In the genomic region with DNA sequence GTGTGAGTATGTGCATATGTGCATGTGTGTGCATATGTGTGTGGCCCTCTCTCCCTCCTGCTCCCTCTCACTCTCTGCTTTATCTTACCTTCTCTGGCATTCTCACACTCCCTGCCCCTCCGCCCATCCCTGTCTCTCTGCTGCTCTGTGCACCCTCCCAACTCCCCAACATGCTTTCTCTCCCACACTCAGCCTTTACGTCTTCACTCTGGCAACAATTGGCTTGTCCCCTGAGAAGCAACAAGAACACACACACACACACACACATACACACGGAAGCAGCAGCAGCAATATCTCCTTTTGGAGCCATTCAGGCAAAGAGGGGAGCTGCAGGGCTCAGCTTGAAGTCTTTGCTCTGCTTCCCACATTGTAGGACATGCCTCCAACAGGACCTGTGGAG, we compare ENCODE assay signal across 26 cellular contexts. TPM values are rescaled to one million over a fixed set of nuclear protein-coding genes. Genes with fewer than 3 reads are reported as not detected.
DNase-seq lines count a peak whose midpoint lies in the region; ATAC-seq and TF ChIP-seq lines count a peak whose summit lies in the region.
"Had no signal": no experiment of that assay in that cellular context is flagged by ENCODE, and none has a peak within 500 bp of the region (broad histone marks: within the 10 kb centered on the region; RNA-seq: fewer than 3 reads in every experiment).

No MANE protein-coding gene starts in this region.

- H2BK120ac ChIP-seq in H9 (ENCODE audit: low read depth, low read length, poor library complexity, severe bottlenecking), result no peak overlapping the region

- no peaks in the 10 kb centered on the region for H3K36me3 ChIP-seq in smooth muscle cell (ENCODE audit: low read depth)
- H3K36me3 ChIP-seq: BE2C, MG63 had no signal

- no peak overlapping the region for H3T11ph ChIP-seq in H9 (ENCODE audit: low read length)

- no peaks in the 10 kb centered on the region; the same call in 1 of the 2 replicates for H3K27me3 Mint-ChIP-seq in H9 (ENCODE audit: low read depth)

- H3K4me1 ChIP-seq in H9 (ENCODE audit: insufficient read depth, low read length) (peaks cover 5% of the 10 kb centered on the region; the same call in 1 of the 2 replicates), smooth muscle cell (ENCODE audit: low read depth) (no peaks in the 10 kb centered on the region)
- H3K4me1 ChIP-seq: BE2C had no signal

- no peak overlapping the region for H3K23ac ChIP-seq in H9 (ENCODE audit: insufficient read length, low read depth, low read length)

- no peak overlapping the region for H2BK20ac ChIP-seq in H9 (ENCODE audit: low read depth, low read length, poor library complexity, severe bottlenecking)

- H2AFZ ChIP-seq in H9 (ENCODE audit: low read length) (no peak overlapping the region), smooth muscle cell (ENCODE audit: low read depth) (no peak overlapping the region)
- H2AFZ ChIP-seq: GM23248, PC-9 had no signal

- DNase-seq in H9 (peak; percentile 21), coronary artery (ENCODE audit: low spot score) (peak; percentile 50), mesenteric fat pad (ENCODE audit: low spot score) (peak; percentile 51), putamen (ENCODE audit: low spot score) (peak; percentile 29), AG20443 (ENCODE audit: low spot score) (no peak), smooth muscle cell (lab: John Stamatoyannopoulos, UW; ENCODE audit: unreplicated experiment) (no peak)
- DNase-seq: BE2C; Calu3; CD8-positive, alpha-beta memory T cell; GM23248; HCEC 1CT; IMR-90; KG1; MG63; NCI-H1105 treated with DMSO at 0.1 percent for 48 hours; NCI-H146; NCI-H1930; NCI-H446; NCI-H524 treated with DMSO at 0.1 percent for 48 hours; NCI-H82; PC-9; RPMI8226; SHP77 had no signal

- no peak overlapping the region for H3K56ac ChIP-seq in H9 (ENCODE audit: insufficient read length, low read depth, low read length)

- H3K9me3 ChIP-seq in H9 (ENCODE audit: control insufficient read depth, low read depth, low read length) (no peaks in the 10 kb centered on the region), smooth muscle cell (replicated peaks; ENCODE audit: low read depth) (no peaks in the 10 kb centered on the region)
- H3K9me3 ChIP-seq: BE2C, MG63 had no signal

- H2BK12ac ChIP-seq in H9 (ENCODE audit: insufficient read length, low read depth, low read length), result no peak overlapping the region

- no CpG with 5 or more reads among the region's 3 CpGs for WGBS in H9 (ENCODE audit: extremely low coverage, insufficient read length, low lambda C conversion rate)
- WGBS in smooth muscle cell (ENCODE audit: low lambda C conversion rate), result 70% methylated on average over 3 of the region's 3 CpGs

- no peak overlapping the region for H3K4ac ChIP-seq in H9 (ENCODE audit: low read depth, low read length)

- H3K79me2 ChIP-seq in H9 (ENCODE audit: insufficient read depth, low read length), result no peaks in the 10 kb centered on the region
- no peaks in the 10 kb centered on the region for H3K79me2 ChIP-seq in smooth muscle cell (ENCODE audit: low read depth)

- H3K4me1 Mint-ChIP-seq in H9, result peaks cover 18 to 25% of the 10 kb centered on the region in 2 experiments
- H3K4me1 Mint-ChIP-seq: CD14-positive monocyte; CD8-positive, alpha-beta memory T cell had no signal

- ATAC-seq in HG03097 (IDR thresholded peaks at IDR 0.05; ENCODE audit: low FRiP score, unreplicated experiment), result no peak

- no peak overlapping the region for H4K91ac ChIP-seq in H9 (ENCODE audit: insufficient read length, low read depth, low read length)

- no peak overlapping the region for H4K5ac ChIP-seq in H9 (ENCODE audit: insufficient read length, low read depth, low read length)

- H3K4me3 Mint-ChIP-seq in H9, result no peak overlapping the region
- H3K4me3 Mint-ChIP-seq: CD14-positive monocyte; CD8-positive, alpha-beta memory T cell had no signal

- H3K27ac ChIP-seq in H9 (ENCODE audit: insufficient read length, low read depth, low read length) (no peak overlapping the region), coronary artery (no peak overlapping the region), smooth muscle cell (ENCODE audit: low read depth) (no peak overlapping the region)
- H3K27ac ChIP-seq: 22Rv1, GM23248, PC-9 had no signal

- H3K4me3 ChIP-seq in coronary artery, result no peak overlapping the region
- H3K4me3 ChIP-seq in smooth muscle cell, result no peak overlapping the region
- H3K4me3 ChIP-seq: GM23248, MG63, PC-9 had no signal

- H3K4me2 ChIP-seq in H9 (ENCODE audit: insufficient read depth, insufficient read length, low read length) (no peak overlapping the region), smooth muscle cell (no peak overlapping the region)
- H3K4me2 ChIP-seq: PC-9 had no signal

- no peaks in the 10 kb centered on the region for H3K79me1 ChIP-seq in H9 (ENCODE audit: insufficient read depth, low read depth, low read length, poor library complexity, severe bottlenecking)

- no peak overlapping the region for H3K14ac ChIP-seq in H9 (ENCODE audit: insufficient read depth, low read length)

- no peak overlapping the region for H3K27ac Mint-ChIP-seq in H9
- H3K27ac Mint-ChIP-seq: CD14-positive monocyte; CD8-positive, alpha-beta memory T cell had no signal

- H4K20me1 ChIP-seq in H9 (ENCODE audit: control insufficient read depth, insufficient read depth, insufficient read length) (peaks cover 2% of the 10 kb centered on the region), smooth muscle cell (ENCODE audit: low read depth) (no peaks in the 10 kb centered on the region)

- H2AK5ac ChIP-seq in H9 (ENCODE audit: insufficient read length, low read length), result no peak overlapping the region

- no peaks in the 10 kb centered on the region for H3F3A ChIP-seq in smooth muscle cell (ENCODE audit: low read depth)

- H3K27me3 ChIP-seq in H9 (ENCODE audit: insufficient read depth, low read length), result no peaks in the 10 kb centered on the region
- H3K27me3 ChIP-seq in smooth muscle cell (ENCODE audit: low read depth), result no peaks in the 10 kb centered on the region
- H3K27me3 ChIP-seq: BE2C, MG63 had no signal

- no peak for TF ChIP-seq CTCF in H9 (conservative IDR thresholded peaks at IDR 0.05)
- TF ChIP-seq CTCF in coronary artery (IDR thresholded peaks at IDR 0.05), result no peak
- no peak for TF ChIP-seq CTCF in smooth muscle cell (IDR thresholded peaks at IDR 0.05; ENCODE audit: borderline replicate concordance, insufficient read depth, poor library complexity, severe bottlenecking)

- H3K9ac ChIP-seq in H9 (ENCODE audit: extremely low read depth, insufficient read length, low read length) (no peak overlapping the region), smooth muscle cell (ENCODE audit: low read depth) (no peak overlapping the region)
- H3K9ac ChIP-seq: GM23248 had no signal

- no peak overlapping the region for H4K8ac ChIP-seq in H9 (replicated peaks; ENCODE audit: insufficient read length, low read depth, low read length)

- no peaks in the 10 kb centered on the region for H3K36me3 Mint-ChIP-seq in H9 (ENCODE audit: insufficient read depth in 1 of 3, low read depth in 3 of 3)
- H3K36me3 Mint-ChIP-seq: CD14-positive monocyte; CD8-positive, alpha-beta memory T cell had no signal

- no peak overlapping the region for H2BK5ac ChIP-seq in H9 (ENCODE audit: insufficient read length, low read length)

- no peaks in the 10 kb centered on the region for H3K9me3 Mint-ChIP-seq in H9
- H3K9me3 Mint-ChIP-seq: CD8-positive, alpha-beta memory T cell had no signal

- H2BK15ac ChIP-seq in H9 (ENCODE audit: low read depth, low read length), result no peak overlapping the region

- H3K23me2 ChIP-seq in H9 (ENCODE audit: insufficient read length, low read depth, low read length, poor library complexity, severe bottlenecking), result no peaks in the 10 kb centered on the region

- no peak overlapping the region for H3K18ac ChIP-seq in H9 (ENCODE audit: insufficient read length, low read depth, low read length)

RNA-seq across cellular contexts. Expression of a gene that starts 27.8 kb away (rescaled TPM):
- total RNA-seq in H9 (2021) (2.7 and 3.4 TPM in 2 replicates), mesenteric fat pad (1.1 TPM), smooth muscle cell (2.6 and 3.9 TPM in 2 replicates)
- polyA plus RNA-seq in smooth muscle cell, result 2.4 and 3.7 TPM in 2 replicates
- polyA plus RNA-seq: CD14-positive monocyte; CD8-positive, alpha-beta memory T cell had no signal

Comparison
In these comparisons a context has a peak if more than half of its experiments do, and no peak if none do; other contexts are left out.
1. DNase-seq: peak in H9 (single experiment), coronary artery (single experiment), mesenteric fat pad (single experiment) and putamen (single experiment); none in AG20443 (single experiment) and smooth muscle cell (single experiment).